16 cellular contexts compared by ENCODE assay signal in genomic region chr7:25009271-25009670, GRCh38. TPM values are rescaled to one million over a fixed set of nuclear protein-coding genes. Genes with fewer than 3 reads are reported as not detected.
DNase-seq lines count a peak whose midpoint lies in the region; ATAC-seq, FAIRE-seq and TF ChIP-seq lines count a peak whose summit lies in the region.
"Had no signal": no experiment of that assay in that cellular context is flagged by ENCODE, and none has a peak within 500 bp of the region (broad histone marks: within the 10 kb centered on the region; RNA-seq: fewer than 3 reads in every experiment).

No MANE protein-coding gene starts in this region.

- no peaks in the 10 kb centered on the region for H3K36me3 ChIP-seq in keratinocyte (ENCODE audit: control insufficient read depth in 2 of 2, extremely low read depth in 1 of 2, insufficient read depth in 2 of 2, low read length in 2 of 2)
- H3K36me3 ChIP-seq in spleen = no peaks in the 10 kb centered on the region

- no peak for TF ChIP-seq POLR2A in spleen (IDR thresholded peaks at IDR 0.05)

- H4K20me1 ChIP-seq in keratinocyte (ENCODE audit: control insufficient read depth, extremely low read depth, insufficient read depth, low read length) = no peaks in the 10 kb centered on the region

- DNase-seq in AG08395 (ENCODE audit: low spot score) (peak; percentile 88), HT1080 (ENCODE audit: low read depth) (peak; percentile 80), astrocyte of the cerebellum (ENCODE audit: low read depth) (peak; percentile 67), keratinocyte (ENCODE audit: low read depth, low spot score) (no peak), spleen (no peak), DMS 273 (lab: John Stamatoyannopoulos, UW; ENCODE audit: unreplicated experiment) (no peak)
- DNase-seq in activated CD4-positive, alpha-beta T cell treated with anti-CD3 and anti-CD28 coated beads, Interleukin-2, amount 50 U/mL, for 48 hours = no peak
- DNase-seq: activated naive CD8-positive, alpha-beta T cell treated with anti-CD3 and anti-CD28 coated beads, Interleukin-2, amount 50 U/mL, for 24 hours; CD4-positive, CD25-positive, alpha-beta regulatory T cell; effector CD8-positive, alpha-beta T cell; mesendoderm; NCI-H1092; NCI-H510A treated with DMSO at 0.1 percent for 48 hours had no signal

- H3K27me3 ChIP-seq in keratinocyte (ENCODE audit: control insufficient read depth, extremely low read depth, insufficient read depth, low read length) = no peaks in the 10 kb centered on the region
- H3K27me3 ChIP-seq in spleen (replicated peaks in 1 of 7) = peaks cover 0 to 4% (median 0%) of the 10 kb centered on the region in 7 donors

- H3K4me3 ChIP-seq in astrocyte of the cerebellum (ENCODE audit: low read depth, low read length) (no peak overlapping the region), keratinocyte (ENCODE audit: control insufficient read depth in 2 of 3, extremely low read depth in 1 of 3, insufficient read depth in 2 of 3, low read depth in 1 of 3, low read length in 3 of 3) (no peak overlapping the region), spleen (no peak overlapping the region)

- dilution Hi-C loops in keratinocyte (cut with MboI; ENCODE audit: extremely low pct_ligation_motif_present, low sequenced_read_pairs) = no loop called here

- no peaks in the 10 kb centered on the region for H3K79me2 ChIP-seq in keratinocyte (ENCODE audit: control insufficient read depth, insufficient read depth, low read length)
- H3K79me2 ChIP-seq: parathyroid adenoma had no signal

- H3K4me1 ChIP-seq in keratinocyte (ENCODE audit: control insufficient read depth, extremely low read depth, insufficient read depth, low read length) (peaks cover 10% of the 10 kb centered on the region), spleen (no peaks in the 10 kb centered on the region)
- H3K4me1 ChIP-seq: parathyroid adenoma had no signal

- ATAC-seq in activated CD4-positive, CD25-positive, alpha-beta regulatory T cell treated with anti-CD3 and anti-CD28 coated beads, Interleukin-2, amount 50 U/mL, for 24 hours = no peak
- ATAC-seq: activated naive CD8-positive, alpha-beta T cell treated with anti-CD3 and anti-CD28 coated beads, Interleukin-2, amount 50 U/mL, for 24 hours; Right ventricle myocardium inferior had no signal

- no peaks in the 10 kb centered on the region for H3K9me1 ChIP-seq in keratinocyte (ENCODE audit: control insufficient read depth, extremely low read depth, insufficient read depth, low read length)

- H3K27ac ChIP-seq in keratinocyte (ENCODE audit: control insufficient read depth, insufficient read depth, low read length) (no peak overlapping the region), spleen (no peak overlapping the region)
- H3K27ac ChIP-seq: parathyroid adenoma had no signal

- no peak overlapping the region for H3K4me2 ChIP-seq in keratinocyte (ENCODE audit: control insufficient read depth, extremely low read depth, insufficient read depth, low read depth, low read length)

- TF ChIP-seq CTCF in astrocyte of the cerebellum (IDR thresholded peaks at IDR 0.05; ENCODE audit: low read depth, low read length, missing control alignments) (no peak), keratinocyte (optimal IDR thresholded peaks at IDR 0.05 in 1 of 3, IDR thresholded peaks at IDR 0.05 in 1 of 3, conservative IDR thresholded peaks at IDR 0.05 in 1 of 3; ENCODE audit: extremely low read depth in 1 of 3, insufficient read depth in 2 of 3, low read length in 3 of 3) (no peak), spleen (IDR thresholded peaks at IDR 0.05 in 8 of 11, conservative IDR thresholded peaks at IDR 0.05 in 3 of 11) (no peak)

- no peak overlapping the region for H3K9ac ChIP-seq in keratinocyte (ENCODE audit: control insufficient read depth, extremely low read depth, insufficient read depth, low read length)
- H3K9ac ChIP-seq: parathyroid adenoma had no signal

- intact Hi-C loops in spleen (cut with DNase I; ENCODE audit: low total_unique reads) = no loop called here

- no peak overlapping the region for H2AFZ ChIP-seq in keratinocyte (ENCODE audit: control insufficient read depth, low read length)
- H2AFZ ChIP-seq: parathyroid adenoma had no signal

- FAIRE-seq in keratinocyte (lab: Jason Lieb, UNC) = peak; percentile 87

- in situ Hi-C loops in astrocyte of the cerebellum (cut with HindIII; ENCODE audit: low sequenced_read_pairs) = no loop called here

- H3K9me3 ChIP-seq in keratinocyte (ENCODE audit: control insufficient read depth, low read depth, low read length) (no peaks in the 10 kb centered on the region), spleen (peaks cover 0 to 9% (median 5%) of the 10 kb centered on the region in 8 donors)

- WGBS in spleen, 5 donors = 73 to 86% (median 78%) methylated on average over 5 of the region's 5 CpGs

RNA-seq across cellular contexts. Expression of gene OSBPL3, which starts 29.3 kb away (rescaled TPM):
- total RNA-seq in HT1080 (2014; rRNA removed; shearing (Covaris generic)) = 20.9 and 30.7 TPM in 2 replicates
- polyA plus RNA-seq in HT1080 (2015; cell fraction: cytosol; rRNA removed) = 23.5 and 28.7 TPM in 2 replicates
- 65.6 and 83.7 TPM in 2 replicates for polyA plus RNA-seq in HT1080 (2015; cell fraction: nucleus; rRNA removed)
- polyA plus RNA-seq in keratinocyte (18.3 to 36.3 TPM (median 34.0 TPM) in 3 replicates), spleen (10 to 100 TPM; 10.3 to 16.2 (median 13.4) TPM)
- 57.0 TPM for polyA plus RNA-seq in keratinocyte (2011; ENCODE audit: low read depth)
- polyA plus RNA-seq in keratinocyte (2011; cell fraction: cytosol; rRNA removed) = 14.4 and 26.5 TPM in 2 replicates
- 66.2 and 74.1 TPM in 2 replicates for polyA plus RNA-seq in keratinocyte (2011; cell fraction: nucleus; rRNA removed)
- polyA plus RNA-seq in keratinocyte (2012; ENCODE audit: low replicate concordance) = 17.2 and 26.3 TPM in 2 replicates
- 18.6 to 45.3 TPM (median 25.7 TPM) in 3 replicates for polyA minus RNA-seq in keratinocyte
- polyA minus RNA-seq in keratinocyte (2011; cell fraction: cytosol; rRNA and poly(A)+ RNA removed) = 23.8 TPM
- polyA minus RNA-seq in keratinocyte (2011; cell fraction: nucleus; rRNA and poly(A)+ RNA removed) = 42.8 and 66.2 TPM in 2 replicates
- 10 to 100 TPM; 18.5 to 33.9 (median 27.0) TPM for total RNA-seq in spleen

Comparison
In these comparisons a context has a peak if more than half of its experiments do, and no peak if none do; other contexts are left out.
1. DNase-seq: peak in AG08395 (single experiment), HT1080 (single experiment) and astrocyte of the cerebellum (single experiment); none in keratinocyte (single experiment), spleen (single experiment), DMS 273 (single experiment) and activated CD4-positive, alpha-beta T cell treated with anti-CD3 and anti-CD28 coated beads, Interleukin-2, amount 50 U/mL, for 48 hours (0 of 2).